In the genomic region with DNA sequence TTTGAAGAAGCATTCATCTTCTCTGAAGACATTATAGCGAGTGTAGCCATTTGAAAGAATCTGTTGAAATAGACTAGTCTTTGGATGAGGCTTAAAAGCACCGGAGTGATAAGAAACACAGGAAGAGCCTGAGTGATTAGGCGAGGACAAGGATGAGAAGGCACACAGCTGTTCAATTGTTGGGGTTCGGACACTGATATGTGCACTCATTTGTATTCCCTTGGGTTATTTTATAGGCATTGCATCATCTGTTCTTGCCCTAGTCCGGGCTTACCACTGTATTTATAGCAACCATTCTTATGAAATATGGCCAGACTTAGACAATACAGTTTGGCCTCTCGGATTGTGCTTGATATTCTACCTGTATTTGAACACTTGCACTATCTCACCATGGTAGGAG, we compare ENCODE assay signal across 18 cellular contexts.
"Had no signal": no experiment of that assay in that cellular context is flagged by ENCODE, and none has a peak within 500 bp of the region (broad histone marks: within the 10 kb centered on the region; RNA-seq: fewer than 3 reads in every experiment).

No MANE protein-coding gene starts in this region.

- H3K36me3 ChIP-seq: gastrocnemius medialis, heart right ventricle, lower lobe of right lung, thoracic aorta had no signal

- H3K36me3 Mint-ChIP-seq: mesothelial cell of epicardium had no signal

- ATAC-seq: activated CD4-positive, CD25-positive, alpha-beta regulatory T cell treated with anti-CD3 and anti-CD28 coated beads, Interleukin-2, amount 50 U/mL, for 24 hours; activated T-helper 17 cell treated with anti-CD3 and anti-CD28 coated beads, Interleukin-2, amount 50 U/mL, for 72 hours; gastrocnemius medialis; heart right ventricle; left colon; lower lobe of right lung; sciatic nerve had no signal

- H3K9me3 ChIP-seq: gastrocnemius medialis, heart right ventricle, lower lobe of right lung, thoracic aorta had no signal

- H3K4me1 ChIP-seq: gastrocnemius medialis, heart right ventricle, lower lobe of right lung had no signal

- H3K27ac Mint-ChIP-seq: activated T-helper 17 cell treated with anti-CD3 and anti-CD28 coated beads, Interleukin-2, amount 50 U/mL, for 72 hours; dendritic cell treated with granulocyte-macrophage colony-stimulating factor and Interleukin-4, amounts not matched to agents 40 ng/mL and 50 ng/mL, for 4 days; mesothelial cell of epicardium had no signal

- FAIRE-seq: islet of Langerhans had no signal

- H3K27me3 Mint-ChIP-seq: dendritic cell treated with granulocyte-macrophage colony-stimulating factor and Interleukin-4, amounts not matched to agents 40 ng/mL and 50 ng/mL, for 4 days had no signal

- H3K4me1 Mint-ChIP-seq: activated T-helper 17 cell treated with anti-CD3 and anti-CD28 coated beads, Interleukin-2, amount 50 U/mL, for 72 hours had no signal

- DNase-seq: activated naive CD4-positive, alpha-beta T cell treated with Interleukin-2 at 50 U/mL for 16 hours; aorta; cerebellar nuclear complex; effector memory CD4-positive, alpha-beta T cell; gastrocnemius medialis; heart right ventricle; left colon; lower lobe of right lung; stimulated activated CD4-positive, alpha-beta T cell treated with anti-CD3 and anti-CD28 coated beads, Interleukin-1b, Interleukin-23, amount 100 ng/mL, for 48 hours; T-helper 9 cell had no signal

- H3K27me3 ChIP-seq: gastrocnemius medialis had no signal

- H3K4me3 ChIP-seq: gastrocnemius medialis, heart right ventricle, lower lobe of right lung, thoracic aorta had no signal

- H3K9me3 Mint-ChIP-seq: activated T-helper 17 cell treated with anti-CD3 and anti-CD28 coated beads, Interleukin-2, amount 50 U/mL, for 72 hours; dendritic cell treated with granulocyte-macrophage colony-stimulating factor and Interleukin-4, amounts not matched to agents 40 ng/mL and 50 ng/mL, for 4 days; mesothelial cell of epicardium; neural crest cell had no signal

- H3K4me3 Mint-ChIP-seq: activated T-helper 17 cell treated with anti-CD3 and anti-CD28 coated beads, Interleukin-2, amount 50 U/mL, for 72 hours; dendritic cell treated with granulocyte-macrophage colony-stimulating factor and Interleukin-4, amounts not matched to agents 40 ng/mL and 50 ng/mL, for 4 days; mesothelial cell of epicardium; neural crest cell had no signal

- H3K27ac ChIP-seq: gastrocnemius medialis, heart right ventricle, lower lobe of right lung, thoracic aorta had no signal
